ENCODE assay signal across 1 cellular context in the genomic region with DNA sequence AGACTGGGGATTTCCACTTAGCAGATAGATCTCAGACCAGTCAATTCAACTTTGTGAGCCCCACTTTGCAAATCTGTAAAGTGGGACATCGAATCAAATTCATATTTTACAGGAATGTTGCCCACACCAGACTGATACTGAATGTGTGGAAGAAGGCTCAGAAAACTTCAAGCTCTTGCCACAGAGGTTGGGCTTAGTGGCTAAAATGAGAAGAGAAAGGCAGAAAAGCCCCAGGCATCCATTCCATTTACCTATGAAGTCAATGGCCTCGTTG.
TF ChIP-seq lines count a peak whose summit lies in the region.

No MANE protein-coding gene starts in this region.

TF ChIP-seq in GM23338, 12 proteins besides CTCF, POLR2A, EP300 and RAD21:
- TF ChIP-seq, protein P1, sequence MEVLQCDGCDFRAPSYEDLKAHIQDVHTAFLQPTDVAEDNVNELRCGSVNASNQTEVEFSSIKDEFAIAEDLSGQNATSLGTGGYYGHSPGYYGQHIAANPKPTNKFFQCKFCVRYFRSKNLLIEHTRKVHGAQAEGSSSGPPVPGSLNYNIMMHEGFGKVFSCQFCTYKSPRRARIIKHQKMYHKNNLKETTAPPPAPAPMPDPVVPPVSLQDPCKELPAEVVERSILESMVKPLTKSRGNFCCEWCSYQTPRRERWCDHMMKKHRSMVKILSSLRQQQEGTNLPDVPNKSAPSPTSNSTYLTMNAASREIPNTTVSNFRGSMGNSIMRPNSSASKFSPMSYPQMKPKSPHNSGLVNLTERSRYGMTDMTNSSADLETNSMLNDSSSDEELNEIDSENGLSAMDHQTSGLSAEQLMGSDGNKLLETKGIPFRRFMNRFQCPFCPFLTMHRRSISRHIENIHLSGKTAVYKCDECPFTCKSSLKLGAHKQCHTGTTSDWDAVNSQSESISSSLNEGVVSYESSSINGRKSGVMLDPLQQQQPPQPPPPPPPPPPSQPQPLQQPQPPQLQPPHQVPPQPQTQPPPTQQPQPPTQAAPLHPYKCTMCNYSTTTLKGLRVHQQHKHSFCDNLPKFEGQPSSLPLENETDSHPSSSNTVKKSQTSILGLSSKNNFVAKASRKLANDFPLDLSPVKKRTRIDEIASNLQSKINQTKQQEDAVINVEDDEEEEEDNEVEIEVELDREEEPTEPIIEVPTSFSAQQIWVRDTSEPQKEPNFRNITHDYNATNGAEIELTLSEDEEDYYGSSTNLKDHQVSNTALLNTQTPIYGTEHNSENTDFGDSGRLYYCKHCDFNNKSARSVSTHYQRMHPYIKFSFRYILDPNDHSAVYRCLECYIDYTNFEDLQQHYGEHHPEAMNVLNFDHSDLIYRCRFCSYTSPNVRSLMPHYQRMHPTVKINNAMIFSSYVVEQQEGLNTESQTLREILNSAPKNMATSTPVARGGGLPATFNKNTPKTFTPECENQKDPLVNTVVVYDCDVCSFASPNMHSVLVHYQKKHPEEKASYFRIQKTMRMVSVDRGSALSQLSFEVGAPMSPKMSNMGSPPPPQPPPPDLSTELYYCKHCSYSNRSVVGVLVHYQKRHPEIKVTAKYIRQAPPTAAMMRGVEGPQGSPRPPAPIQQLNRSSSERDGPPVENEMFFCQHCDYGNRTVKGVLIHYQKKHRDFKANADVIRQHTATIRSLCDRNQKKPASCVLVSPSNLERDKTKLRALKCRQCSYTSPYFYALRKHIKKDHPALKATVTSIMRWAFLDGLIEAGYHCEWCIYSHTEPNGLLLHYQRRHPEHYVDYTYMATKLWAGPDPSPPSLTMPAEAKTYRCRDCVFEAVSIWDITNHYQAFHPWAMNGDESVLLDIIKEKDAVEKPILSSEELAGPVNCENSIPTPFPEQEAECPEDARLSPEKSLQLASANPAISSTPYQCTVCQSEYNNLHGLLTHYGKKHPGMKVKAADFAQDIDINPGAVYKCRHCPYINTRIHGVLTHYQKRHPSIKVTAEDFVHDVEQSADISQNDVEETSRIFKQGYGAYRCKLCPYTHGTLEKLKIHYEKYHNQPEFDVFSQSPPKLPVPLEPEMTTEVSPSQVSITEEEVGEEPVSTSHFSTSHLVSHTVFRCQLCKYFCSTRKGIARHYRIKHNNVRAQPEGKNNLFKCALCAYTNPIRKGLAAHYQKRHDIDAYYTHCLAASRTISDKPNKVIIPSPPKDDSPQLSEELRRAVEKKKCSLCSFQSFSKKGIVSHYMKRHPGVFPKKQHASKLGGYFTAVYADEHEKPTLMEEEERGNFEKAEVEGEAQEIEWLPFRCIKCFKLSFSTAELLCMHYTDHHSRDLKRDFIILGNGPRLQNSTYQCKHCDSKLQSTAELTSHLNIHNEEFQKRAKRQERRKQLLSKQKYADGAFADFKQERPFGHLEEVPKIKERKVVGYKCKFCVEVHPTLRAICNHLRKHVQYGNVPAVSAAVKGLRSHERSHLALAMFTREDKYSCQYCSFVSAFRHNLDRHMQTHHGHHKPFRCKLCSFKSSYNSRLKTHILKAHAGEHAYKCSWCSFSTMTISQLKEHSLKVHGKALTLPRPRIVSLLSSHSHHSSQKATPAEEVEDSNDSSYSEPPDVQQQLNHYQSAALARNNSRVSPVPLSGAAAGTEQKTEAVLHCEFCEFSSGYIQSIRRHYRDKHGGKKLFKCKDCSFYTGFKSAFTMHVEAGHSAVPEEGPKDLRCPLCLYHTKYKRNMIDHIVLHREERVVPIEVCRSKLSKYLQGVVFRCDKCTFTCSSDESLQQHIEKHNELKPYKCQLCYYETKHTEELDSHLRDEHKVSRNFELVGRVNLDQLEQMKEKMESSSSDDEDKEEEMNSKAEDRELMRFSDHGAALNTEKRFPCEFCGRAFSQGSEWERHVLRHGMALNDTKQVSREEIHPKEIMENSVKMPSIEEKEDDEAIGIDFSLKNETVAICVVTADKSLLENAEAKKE (CRISPR knock-in tag; IDR thresholded peaks at IDR 0.05): no peak
- no peak for TF ChIP-seq REST (IDR thresholded peaks at IDR 0.05; ENCODE audit: unreplicated experiment)
- TF ChIP-seq POLR2AphosphoS5 (IDR thresholded peaks at IDR 0.05; ENCODE audit: low read depth): no peak
- no peak for TF ChIP-seq EZH2 (IDR thresholded peaks at IDR 0.05; ENCODE audit: low read depth, unreplicated experiment)
- no peak for TF ChIP-seq JUNB (IDR thresholded peaks at IDR 0.05; ENCODE audit: unreplicated experiment)
- TF ChIP-seq ZNF114 (CRISPR knock-in tag; IDR thresholded peaks at IDR 0.05): no peak
- TF ChIP-seq NANOG (IDR thresholded peaks at IDR 0.05; ENCODE audit: borderline replicate concordance): no peak
- TF ChIP-seq EZH2phosphoT487 (IDR thresholded peaks at IDR 0.05; ENCODE audit: unreplicated experiment): no peak
- no peak for TF ChIP-seq STAT1 (IDR thresholded peaks at IDR 0.05; ENCODE audit: unreplicated experiment)
